In the genomic region with DNA sequence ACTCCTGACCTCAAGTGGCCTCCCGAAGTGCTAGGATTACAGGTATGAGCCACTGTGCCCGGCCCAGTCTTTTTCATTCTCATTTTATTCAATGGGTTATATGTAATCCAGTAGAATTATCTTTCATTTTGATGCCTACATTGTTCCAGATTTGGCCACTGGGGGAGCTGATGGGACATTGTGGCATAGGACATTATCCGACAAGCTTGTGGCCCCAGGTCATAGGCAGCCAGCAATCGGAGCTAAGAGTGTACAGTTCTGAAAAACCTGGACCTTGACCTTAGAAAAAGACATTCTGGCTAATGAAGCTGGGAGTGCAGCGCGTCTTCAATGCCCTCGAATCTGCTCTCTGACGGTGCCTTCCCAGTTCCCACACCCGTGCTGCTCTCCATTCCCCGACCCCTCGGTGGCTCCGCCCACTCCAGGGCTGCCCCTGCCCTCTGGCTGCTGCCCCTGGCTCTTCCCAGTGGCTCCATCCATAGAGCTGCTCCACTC, we compare ENCODE assay signal across 8 cellular contexts.
DNase-seq lines count a peak whose midpoint lies in the region; ATAC-seq and TF ChIP-seq lines count a peak whose summit lies in the region.

No MANE protein-coding gene starts in this region.

- H3K27me3 ChIP-seq in HL-60 (ENCODE audit: insufficient read depth, poor library complexity, severe bottlenecking): peaks cover 6% of the 10 kb centered on the region

- DNase-seq in ACHN: peak; percentile 51
- DNase-seq in HL-60 (ENCODE audit: low read depth in 1 of 2, low spot score in 1 of 2): peak in 1 of 2 experiments; percentile 52
- peak; percentile 52 for DNase-seq in dermis blood vessel endothelial cell
- peak in 1 of 3 donors; percentile 80 for DNase-seq in mucosa of descending colon
- no peak for DNase-seq in effector CD4-positive, alpha-beta T cell

- peak; percentile 80 for ATAC-seq in SK-N-SH treated with all-trans-retinoic acid at 6 μM for 48 hours
- peak; percentile 75 for ATAC-seq in mucosa of descending colon
- ATAC-seq in HG03457 (IDR thresholded peaks at IDR 0.05; ENCODE audit: unreplicated experiment): no peak

- H3K27ac ChIP-seq in HL-60 (replicated peaks): no peak overlapping the region

- TF ChIP-seq CTCF in GM12873 (IDR thresholded peaks at IDR 0.05; ENCODE audit: insufficient read depth, low read depth, low read length, missing control alignments) (peak; percentile 60), HL-60 (IDR thresholded peaks at IDR 0.05; ENCODE audit: insufficient read depth, low read length) (peak; percentile 67), mucosa of descending colon (IDR thresholded peaks at IDR 0.05) (peak; percentile 30)

- no peaks in the 10 kb centered on the region for H3K4me1 ChIP-seq in mucosa of descending colon (ENCODE audit: low read depth)

- H3K36me3 ChIP-seq in mucosa of descending colon (ENCODE audit: low read depth): no peaks in the 10 kb centered on the region

- H3K9me3 ChIP-seq in mucosa of descending colon: no peaks in the 10 kb centered on the region

- H3K4me3 ChIP-seq in HL-60 (replicated peaks; ENCODE audit: insufficient read depth, low read length) (no peak overlapping the region), mucosa of descending colon (no peak overlapping the region)

- intact Hi-C loops in mucosa of descending colon (cut with DNase I, micrococcal nuclease): no loop called here

- in situ Hi-C loops in ACHN (cut with HindIII; ENCODE audit: low pct_ligation_motif_present, low pct_unique_long_range_greater_than_20kb, low sequenced_read_pairs): no loop called here

TF ChIP-seq in SK-N-SH treated with all-trans-retinoic acid at 6 μM for 48 hours, 23 proteins besides CTCF, POLR2A, EP300 and RAD21:
- TF ChIP-seq ZNF8 (CRISPR knock-in tag; IDR thresholded peaks at IDR 0.05) (no peak), PPARA (CRISPR knock-in tag; IDR thresholded peaks at IDR 0.05; ENCODE audit: borderline replicate concordance) (no peak), CSDC2 (CRISPR knock-in tag; IDR thresholded peaks at IDR 0.05) (no peak), TCF4 (CRISPR knock-in tag; IDR thresholded peaks at IDR 0.05; ENCODE audit: borderline replicate concordance) (no peak), ESRRG (CRISPR knock-in tag; IDR thresholded peaks at IDR 0.05) (no peak), CREB5 (CRISPR knock-in tag; IDR thresholded peaks at IDR 0.05; ENCODE audit: low read depth) (no peak), RARB (CRISPR knock-in tag; IDR thresholded peaks at IDR 0.05) (no peak)
- TF ChIP-seq, protein P1, sequence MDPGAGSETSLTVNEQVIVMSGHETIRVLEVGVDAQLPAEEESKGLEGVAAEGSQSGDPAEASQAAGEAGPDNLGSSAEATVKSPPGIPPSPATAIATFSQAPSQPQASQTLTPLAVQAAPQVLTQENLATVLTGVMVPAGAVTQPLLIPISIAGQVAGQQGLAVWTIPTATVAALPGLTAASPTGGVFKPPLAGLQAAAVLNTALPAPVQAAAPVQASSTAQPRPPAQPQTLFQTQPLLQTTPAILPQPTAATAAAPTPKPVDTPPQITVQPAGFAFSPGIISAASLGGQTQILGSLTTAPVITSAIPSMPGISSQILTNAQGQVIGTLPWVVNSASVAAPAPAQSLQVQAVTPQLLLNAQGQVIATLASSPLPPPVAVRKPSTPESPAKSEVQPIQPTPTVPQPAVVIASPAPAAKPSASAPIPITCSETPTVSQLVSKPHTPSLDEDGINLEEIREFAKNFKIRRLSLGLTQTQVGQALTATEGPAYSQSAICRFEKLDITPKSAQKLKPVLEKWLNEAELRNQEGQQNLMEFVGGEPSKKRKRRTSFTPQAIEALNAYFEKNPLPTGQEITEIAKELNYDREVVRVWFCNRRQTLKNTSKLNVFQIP (CRISPR knock-in tag; IDR thresholded peaks at IDR 0.05; ENCODE audit: borderline replicate concordance, low read depth): no peak
TF ChIP-seq in SK-N-SH treated with all-trans-retinoic acid at 6 μM for 48 hours: peak in this region for 0.
